Comparison of ENCODE assay signal across 21 cellular contexts in the genomic region with DNA sequence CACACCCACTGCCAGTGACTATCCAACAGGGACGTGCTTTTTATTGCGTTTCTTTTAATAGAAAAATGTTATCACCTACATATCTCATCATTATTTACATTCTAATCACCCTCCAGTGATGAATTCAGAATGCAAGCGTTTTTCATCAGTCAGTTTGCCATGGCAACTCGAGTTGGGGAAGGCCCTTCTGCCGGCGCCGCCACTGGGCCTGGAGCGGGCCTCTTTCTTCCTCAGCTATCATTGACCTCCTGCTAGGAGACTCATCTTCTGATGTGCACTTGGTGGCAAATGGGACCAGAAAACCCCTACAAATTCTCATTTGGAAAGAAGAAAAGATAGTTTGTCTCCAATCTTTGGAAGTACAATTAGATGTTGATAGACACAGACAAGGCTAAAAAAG.
"Had no signal": no experiment of that assay in that cellular context is flagged by ENCODE, and none has a peak within 500 bp of the region (broad histone marks: within the 10 kb centered on the region; RNA-seq: fewer than 3 reads in every experiment).

No MANE protein-coding gene starts in this region.

- ATAC-seq: effector memory CD8-positive, alpha-beta T cell; esophagus mucosa; foreskin keratinocyte; gastrocnemius medialis; gastroesophageal sphincter; heart left ventricle; heart right ventricle had no signal

- DNase-seq: colonic mucosa; cortex of kidney; dermis blood vessel endothelial cell; dorsolateral prefrontal cortex; effector CD4-positive, alpha-beta T cell; effector CD8-positive, alpha-beta T cell; effector memory CD4-positive, alpha-beta T cell; effector memory CD8-positive, alpha-beta T cell; endodermal cell; erythroblast; esophagus squamous epithelium; foreskin fibroblast; foreskin keratinocyte; foreskin melanocyte; gastrocnemius medialis; glutamatergic neuron; head of caudate nucleus; heart left ventricle; heart right ventricle had no signal
